ENCODE assay signal across 18 cellular contexts in the genomic region with DNA sequence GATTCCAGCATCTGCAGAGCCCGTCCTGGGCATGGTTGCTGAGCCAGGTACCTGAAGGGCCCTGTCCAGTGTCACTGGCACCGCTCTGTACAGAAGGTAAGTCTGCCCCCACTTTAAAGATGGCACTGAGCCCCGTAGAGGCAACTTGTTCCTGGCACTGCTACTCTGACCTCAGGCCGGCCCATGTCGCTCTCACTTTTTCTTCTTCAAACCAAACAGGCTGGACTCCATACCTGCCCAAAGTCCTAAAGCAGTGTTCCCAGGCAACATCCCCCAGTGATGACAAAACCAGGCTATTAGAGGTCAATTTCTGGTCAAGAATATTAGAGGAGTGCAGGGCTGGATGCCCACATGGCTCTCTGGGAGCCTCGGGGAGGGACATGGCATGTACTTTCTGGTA. TPM values are rescaled to one million over a fixed set of nuclear protein-coding genes. Genes with fewer than 3 reads are reported as not detected.
DNase-seq lines count a peak whose midpoint lies in the region; ATAC-seq, FAIRE-seq and TF ChIP-seq lines count a peak whose summit lies in the region.
"Had no signal": no experiment of that assay in that cellular context is flagged by ENCODE, and none has a peak within 500 bp of the region (broad histone marks: within the 10 kb centered on the region; RNA-seq: fewer than 3 reads in every experiment).

No MANE protein-coding gene starts in this region.

- no peaks in the 10 kb centered on the region for H3K9me3 Mint-ChIP-seq in brain
- no peaks in the 10 kb centered on the region for H3K9me3 Mint-ChIP-seq in neural progenitor cell
- H3K9me3 Mint-ChIP-seq in stimulated activated effector memory CD8-positive, alpha-beta T cell treated with anti-CD3 and anti-CD28 coated beads, Interleukin-12 subunit alpha, Interleukin-12 subunit beta, amount 100 ng/mL, for 72 hours: no peaks in the 10 kb centered on the region
- H3K9me3 Mint-ChIP-seq: CD4-positive, CD25-positive, alpha-beta regulatory T cell; CD8-positive, alpha-beta T cell had no signal

- FAIRE-seq in HepG2 (lab: Jason Lieb, UNC): no peak
- FAIRE-seq: G401.6, GM12892 had no signal

- peaks cover 8% of the 10 kb centered on the region for H3K36me3 Mint-ChIP-seq in brain
- H3K36me3 Mint-ChIP-seq in neural progenitor cell: peaks cover 4% of the 10 kb centered on the region
- peaks cover 6% of the 10 kb centered on the region for H3K36me3 Mint-ChIP-seq in stimulated activated effector memory CD8-positive, alpha-beta T cell treated with anti-CD3 and anti-CD28 coated beads, Interleukin-12 subunit alpha, Interleukin-12 subunit beta, amount 100 ng/mL, for 72 hours
- H3K36me3 Mint-ChIP-seq: CD4-positive, CD25-positive, alpha-beta regulatory T cell; CD8-positive, alpha-beta T cell had no signal

- H3K36me3 ChIP-seq in HepG2 (replicated peaks in 1 of 2; ENCODE audit: control insufficient read depth in 1 of 2, insufficient read depth in 2 of 2, low read length in 2 of 2) (no peaks in the 10 kb centered on the region), neural progenitor cell (no peaks in the 10 kb centered on the region)

- BruUV-seq in HepG2 (replicated peaks; lab: Mats Ljungman, UMichigan): no TSS peak

- H3K27ac ChIP-seq in HepG2 (ENCODE audit: extremely low read length, insufficient read depth, low read length) (no peak overlapping the region), neural progenitor cell (no peak overlapping the region)
- H3K27ac ChIP-seq: C4-2B had no signal

- H3K4me3 Mint-ChIP-seq in brain (no peak overlapping the region), neural progenitor cell (no peak overlapping the region)
- H3K4me3 Mint-ChIP-seq in stimulated activated effector memory CD8-positive, alpha-beta T cell treated with anti-CD3 and anti-CD28 coated beads, Interleukin-12 subunit alpha, Interleukin-12 subunit beta, amount 100 ng/mL, for 72 hours: no peak overlapping the region
- H3K4me3 Mint-ChIP-seq: CD4-positive, CD25-positive, alpha-beta regulatory T cell; CD8-positive, alpha-beta T cell had no signal

- no peaks in the 10 kb centered on the region for H4K20me1 ChIP-seq in HepG2 (ENCODE audit: insufficient read depth, low read length)
- peaks cover 10% of the 10 kb centered on the region for H4K20me1 ChIP-seq in neural progenitor cell (ENCODE audit: low read depth)

- CTCF ChIA-PET in HepG2 (lab: Yijun Ruan, JAX; ENCODE audit: low intra/inter-chr PET ratio, low total read pairs): no interaction called here

- H3K4me2 ChIP-seq in HepG2 (ENCODE audit: low read depth, low read length) (no peak overlapping the region), neural progenitor cell (no peak overlapping the region)

- intact Hi-C loops in HepG2 (cut with micrococcal nuclease; ENCODE audit: unreplicated experiment) (loop anchor here (5.0 kb wide), 2 partner anchors 114 to 154 kb away; no protein-coding TSS in a partner anchor), posterior cingulate gyrus (cut with DNase I) (no loop called here)

- ATAC-seq in HepG2: no peak
- no peak for ATAC-seq in stimulated activated effector memory CD8-positive, alpha-beta T cell treated with anti-CD3 and anti-CD28 coated beads, Interleukin-12 subunit alpha, Interleukin-12 subunit beta, amount 100 ng/mL, for 72 hours
- ATAC-seq in stimulated activated naive CD8-positive, alpha-beta T cell treated with anti-CD3 and anti-CD28 coated beads, Interleukin-15, Interleukin-2, amounts not matched to agents 100 U/mL and 50 U/mL, for 24 hours: no peak
- ATAC-seq: CD8-positive, alpha-beta T cell had no signal

- H3F3A ChIP-seq in neural progenitor cell (ENCODE audit: low read depth): no peaks in the 10 kb centered on the region

- H2AFZ ChIP-seq in HepG2 (ENCODE audit: low read length): no peak overlapping the region
- no peak overlapping the region for H2AFZ ChIP-seq in neural progenitor cell (replicated peaks)

- no peak for DNase-seq in HepG2 (ENCODE audit: low spot score)
- DNase-seq in neural progenitor cell (ENCODE audit: low spot score): no peak
- no peak for DNase-seq in stimulated activated effector memory CD8-positive, alpha-beta T cell treated with anti-CD3 and anti-CD28 coated beads, Interleukin-12 subunit alpha, Interleukin-12 subunit beta, amount 100 ng/mL, for 72 hours (ENCODE audit: low spot score in 2 of 2)
- DNase-seq in posterior cingulate gyrus: no peak
- no peak for DNase-seq in stimulated activated naive CD8-positive, alpha-beta T cell treated with anti-CD3 and anti-CD28 coated beads, Interleukin-15, Interleukin-2, amounts not matched to agents 100 U/mL and 50 U/mL, for 24 hours
- no peak for DNase-seq in foreskin melanocyte
- DNase-seq: Caco-2; CD4-positive, CD25-positive, alpha-beta regulatory T cell; CD8-positive, alpha-beta T cell; DMS153; DND-41; GOT3; H7; HCEC 1CT had no signal

- TF ChIP-seq POLR2A in HepG2 (IDR thresholded peaks at IDR 0.05; ENCODE audit: insufficient read depth in 1 of 2, low read depth in 2 of 2, low read length in 2 of 2): no peak

- TF ChIP-seq EP300 in HepG2 (IDR thresholded peaks at IDR 0.05; ENCODE audit: low read depth in 2 of 2, low read length in 2 of 2) (no peak), HepG2 (CRISPR knock-in tag; IDR thresholded peaks at IDR 0.05; ENCODE audit: borderline replicate concordance) (no peak)

- POLR2A ChIA-PET in HepG2 (lab: Yijun Ruan, JAX): no interaction called here

- H3K9ac ChIP-seq in HepG2 (ENCODE audit: insufficient read depth, low read depth, low read length): no peak overlapping the region
- H3K9ac ChIP-seq in neural progenitor cell: no peak overlapping the region

- peaks cover 63% of the 10 kb centered on the region for H3K4me1 ChIP-seq in HepG2 (ENCODE audit: insufficient read depth, low read length)
- H3K4me1 ChIP-seq in neural progenitor cell: no peaks in the 10 kb centered on the region

- H3K79me2 ChIP-seq in HepG2 (ENCODE audit: insufficient read depth, low read length) (no peaks in the 10 kb centered on the region), neural progenitor cell (ENCODE audit: low read depth) (no peaks in the 10 kb centered on the region)

- H3K27me3 ChIP-seq in HepG2 (ENCODE audit: control insufficient read depth in 1 of 2, insufficient read depth in 2 of 2, low read length in 2 of 2) (peaks cover 0 to 32% of the 10 kb centered on the region in 2 experiments; a peak in 4 of 5 replicates), neural progenitor cell (no peaks in the 10 kb centered on the region)

- in situ Hi-C loops in HepG2 (cut with HindIII; ENCODE audit: extremely low pct_ligation_motif_present, low pct_unique_long_range_greater_than_20kb): loop anchor here (5.0 to 10.0 kb wide), 2 partner anchors 39 to 111 kb away; a partner anchor contains a TSS

- H3K9me3 ChIP-seq in HepG2 (ENCODE audit: low read length) (no peaks in the 10 kb centered on the region), neural progenitor cell (ENCODE audit: low read depth) (no peaks in the 10 kb centered on the region)
- H3K9me3 ChIP-seq: Caco-2 had no signal

- H3K27me3 Mint-ChIP-seq in brain: no peaks in the 10 kb centered on the region
- peaks cover 7% of the 10 kb centered on the region for H3K27me3 Mint-ChIP-seq in neural progenitor cell (ENCODE audit: insufficient read depth, low read depth)

- TF ChIP-seq CTCF in brain (conservative IDR thresholded peaks at IDR 0.05) (no peak), HepG2 (CRISPR knock-in tag; IDR thresholded peaks at IDR 0.05) (no peak), neural progenitor cell (IDR thresholded peaks at IDR 0.05) (no peak)

- 4% methylated on average over 5 of the region's 6 CpGs for WGBS in HepG2 (ENCODE audit: low lambda C conversion rate)

- TF ChIP-seq RAD21 in HepG2 (CRISPR knock-in tag; IDR thresholded peaks at IDR 0.05): no peak

- H3K4me1 Mint-ChIP-seq in brain (peaks cover 60% of the 10 kb centered on the region), neural progenitor cell (peaks cover 68% of the 10 kb centered on the region)
- peaks cover 7% of the 10 kb centered on the region for H3K4me1 Mint-ChIP-seq in stimulated activated effector memory CD8-positive, alpha-beta T cell treated with anti-CD3 and anti-CD28 coated beads, Interleukin-12 subunit alpha, Interleukin-12 subunit beta, amount 100 ng/mL, for 72 hours

- H3K4me3 ChIP-seq in HepG2 (replicated peaks in 1 of 3; ENCODE audit: insufficient read depth in 1 of 3, low read depth in 2 of 3, low read length in 3 of 3) (no peak overlapping the region), neural progenitor cell (no peak overlapping the region)

- H3K27ac Mint-ChIP-seq in brain: peak overlapping the region in 3 of 5 experiments; percentile 92 to 99 (median 99)
- H3K27ac Mint-ChIP-seq in neural progenitor cell: peak overlapping the region; percentile 72
- peak overlapping the region; percentile 21 for H3K27ac Mint-ChIP-seq in stimulated activated effector memory CD8-positive, alpha-beta T cell treated with anti-CD3 and anti-CD28 coated beads, Interleukin-12 subunit alpha, Interleukin-12 subunit beta, amount 100 ng/mL, for 72 hours
- H3K27ac Mint-ChIP-seq: CD8-positive, alpha-beta T cell had no signal

TF ChIP-seq in HepG2, 621 proteins besides CTCF, POLR2A, EP300 and RAD21 (continues in another document):
- peak; percentile 38; the same call in 1 of the 2 replicates for TF ChIP-seq RARA (CRISPR knock-in tag; IDR thresholded peaks at IDR 0.05)

RNA-seq across cellular contexts. Expression of a gene that starts 46.6 kb away (rescaled TPM):
- polyA plus RNA-seq in brain (ENCODE audit: insufficient read depth, low read depth, low replicate concordance) (41.0 TPM), HepG2 (2011; rRNA removed) (11.9 and 16.9 TPM in 2 replicates)
- total RNA-seq in HepG2 (2016; rRNA removed; fragmentation: Illumina TruSeq; extraction: Trizol) (34.1 and 38.1 TPM in 2 replicates), neural progenitor cell (ENCODE audit: low replicate concordance) (27.8 and 73.2 TPM in 2 replicates)
- total RNA-seq in HepG2 (2016; cell fraction: cytosol; rRNA removed; fragmentation: Illumina TruSeq; extraction: Trizol; ENCODE audit: low read depth): 6.3 and 6.6 TPM in 2 replicates
- total RNA-seq in HepG2 (2016; cell fraction: insoluble cytoplasmic fraction; rRNA removed; fragmentation: Illumina TruSeq; extraction: Trizol): 28.8 and 39.8 TPM in 2 replicates
- 16.2 and 19.8 TPM in 2 replicates for total RNA-seq in HepG2 (2016; cell fraction: membrane; rRNA removed; fragmentation: Illumina TruSeq; extraction: Trizol)
- total RNA-seq in HepG2 (2016; cell fraction: nucleus; rRNA removed; fragmentation: Illumina TruSeq; extraction: Trizol): 17.4 and 21.4 TPM in 2 replicates
- polyA plus RNA-seq in HepG2 (2011; cell fraction: cytosol; rRNA removed): 9.1 and 12.7 TPM in 2 replicates
- 19.9 and 21.7 TPM in 2 replicates for polyA plus RNA-seq in HepG2 (2011; cell fraction: nucleus; rRNA removed)
- 16.6 and 24.0 TPM in 2 replicates for polyA plus RNA-seq in HepG2 (2012)
- polyA plus RNA-seq in HepG2 (2016; cell fraction: cytosol; fragmentation: Illumina TruSeq; extraction: Trizol; ENCODE audit: low read depth): 3.3 and 3.4 TPM in 2 replicates
- polyA plus RNA-seq in HepG2 (2016; cell fraction: insoluble cytoplasmic fraction; fragmentation: Illumina TruSeq; extraction: Trizol; ENCODE audit: low read depth): 31.2 and 38.2 TPM in 2 replicates
- polyA plus RNA-seq in HepG2 (2016; cell fraction: membrane; fragmentation: Illumina TruSeq; extraction: Trizol; ENCODE audit: low read depth): 9.6 and 9.7 TPM in 2 replicates
- 32.8 and 35.2 TPM in 2 replicates for polyA plus RNA-seq in HepG2 (2016; cell fraction: nucleus; fragmentation: Illumina TruSeq; extraction: Trizol; ENCODE audit: insufficient read depth, low read depth)
- 43.9 and 71.0 TPM in 2 replicates for polyA minus RNA-seq in HepG2 (2011; rRNA and poly(A)+ RNA removed; ENCODE audit: low replicate concordance)
- 11.3 and 11.7 TPM in 2 replicates for polyA minus RNA-seq in HepG2 (2011; cell fraction: cytosol; rRNA and poly(A)+ RNA removed)
- polyA minus RNA-seq in HepG2 (2011; cell fraction: nucleus; rRNA and poly(A)+ RNA removed): 6.5 and 7.7 TPM in 2 replicates

Comparison
In these comparisons a context has a peak if more than half of its experiments do, and no peak if none do; other contexts are left out.
1. H3K27ac Mint-ChIP-seq: peak in every context shown above with its lines; median percentile 99 in brain; 72 in neural progenitor cell; 21 in stimulated activated effector memory CD8-positive, alpha-beta T cell treated with anti-CD3 and anti-CD28 coated beads, Interleukin-12 subunit alpha, Interleukin-12 subunit beta, amount 100 ng/mL, for 72 hours.